ENCODE assay signal across 19 cellular contexts in genomic region chr19:32201661-32202060, GRCh38.
DNase-seq lines count a peak whose midpoint lies in the region; ATAC-seq and FAIRE-seq lines count a peak whose summit lies in the region.
"Had no signal": no experiment of that assay in that cellular context is flagged by ENCODE, and none has a peak within 500 bp of the region (broad histone marks: within the 10 kb centered on the region; RNA-seq: fewer than 3 reads in every experiment).

No MANE protein-coding gene starts in this region.

- no peaks in the 10 kb centered on the region for H3K36me3 Mint-ChIP-seq in T-helper 17 cell (ENCODE audit: low read depth)

- peaks cover 8% of the 10 kb centered on the region for H3K4me1 Mint-ChIP-seq in T-helper 17 cell
- H3K4me1 Mint-ChIP-seq: B cell had no signal

- peak overlapping the region; percentile 39 for H3K4me3 Mint-ChIP-seq in T-helper 17 cell
- H3K4me3 Mint-ChIP-seq: B cell; naive thymus-derived CD8-positive, alpha-beta T cell had no signal

- FAIRE-seq in GM19239 (lab: Jason Lieb, UNC): no peak
- FAIRE-seq: colon, GM12892, urothelium cell line had no signal

- DNase-seq in A172 (ENCODE audit: low spot score) (peak; percentile 56), HS-27A (ENCODE audit: low read depth) (peak; percentile 7), T-helper 17 cell (no peak), glomerular endothelial cell (ENCODE audit: extremely low read depth, low read depth, low spot score) (peak; percentile 39), activated gamma-delta T cell treated with Interleukin-2 at 50 U/mL for 16 hours (no peak), GM19239 (ENCODE audit: insufficient read length, low spot score) (no peak), NCI-H2196 (lab: John Stamatoyannopoulos, UW; ENCODE audit: unreplicated experiment) (no peak)
- DNase-seq: hippocampal formation; left ventricle myocardium inferior; naive thymus-derived CD8-positive, alpha-beta T cell; NCI-H1436; NCI-H510A treated with DMSO at 0.1 percent for 48 hours; stimulated activated CD4-positive, alpha-beta T cell treated with anti-CD3 and anti-CD28 coated beads, Interleukin-2, amount 100 ng/mL, for 48 hours; T-helper 9 cell had no signal

- H3K27ac Mint-ChIP-seq in T-helper 17 cell: no peak overlapping the region
- H3K27ac Mint-ChIP-seq: B cell; naive thymus-derived CD8-positive, alpha-beta T cell had no signal

- no peak for ATAC-seq in T-helper 17 cell
- ATAC-seq in HG02610 (IDR thresholded peaks at IDR 0.05; ENCODE audit: unreplicated experiment): no peak
- ATAC-seq: naive thymus-derived CD8-positive, alpha-beta T cell had no signal

- no peaks in the 10 kb centered on the region for H3K9me3 ChIP-seq in T-helper 17 cell (ENCODE audit: control insufficient read depth, low read length, poor library complexity, severe bottlenecking)
- H3K9me3 ChIP-seq: left ventricle myocardium inferior had no signal

- peaks cover 32% of the 10 kb centered on the region for H3K27me3 Mint-ChIP-seq in T-helper 17 cell

Comparison
In these comparisons a context has a peak if more than half of its experiments do, and no peak if none do; other contexts are left out.
1. DNase-seq: peak in A172 (single experiment), HS-27A (single experiment) and glomerular endothelial cell (single experiment); none in T-helper 17 cell (0 of 3), activated gamma-delta T cell treated with Interleukin-2 at 50 U/mL for 16 hours (single experiment), GM19239 (single experiment) and NCI-H2196 (single experiment).